In genomic region chr17:2071421-2072281, GRCh38 we compare ENCODE assay signal across 10 cellular contexts. TPM values are rescaled to one million over a fixed set of nuclear protein-coding genes. Genes with fewer than 3 reads are reported as not detected.
A peak's percentile ranks its signal among the peaks of the same experiment; 100 is the strongest.
DNase-seq lines count a peak whose midpoint lies in the region; ATAC-seq and TF ChIP-seq lines count a peak whose summit lies in the region.
"Had no signal": no experiment of that assay in that cellular context is flagged by ENCODE, and none has a peak within 500 bp of the region (broad histone marks: within the 10 kb centered on the region; RNA-seq: fewer than 3 reads in every experiment).

No MANE protein-coding gene starts in this region.

- H3K36me3 ChIP-seq in body of pancreas (replicated peaks in 1 of 2; ENCODE audit: insufficient read depth in 1 of 2, low read depth in 2 of 2) (no peaks in the 10 kb centered on the region), suprapubic skin (peaks cover 21% of the 10 kb centered on the region)
- H3K36me3 ChIP-seq: neural progenitor cell had no signal

- peaks cover 42% of the 10 kb centered on the region for H3K36me3 Mint-ChIP-seq in activated CD4-positive, alpha-beta T cell treated with anti-CD3 and anti-CD28 coated beads, Interleukin-2, amount 10 ng/mL, durations not matched to agents 24 days and 14 days (ENCODE audit: low read depth)

- no peaks in the 10 kb centered on the region for H3K27me3 Mint-ChIP-seq in activated CD4-positive, alpha-beta T cell treated with anti-CD3 and anti-CD28 coated beads, Interleukin-2, amount 10 ng/mL, durations not matched to agents 24 days and 14 days

- H3K4me1 ChIP-seq in body of pancreas (peaks cover 13% of the 10 kb centered on the region), suprapubic skin (peaks cover 60% of the 10 kb centered on the region)

- ATAC-seq in body of pancreas, result peak; percentile 35
- peak; percentile 33 for ATAC-seq in left lobe of liver
- ATAC-seq in GM21447 (IDR thresholded peaks at IDR 0.05; ENCODE audit: unreplicated experiment), result no peak

- intact Hi-C loops in activated CD4-positive, alpha-beta T cell treated with anti-CD3 and anti-CD28 coated beads, Interleukin-2, amount 10 ng/mL, durations not matched to agents 24 days and 14 days (cut with micrococcal nuclease), result loop anchor here (2.0 kb wide), 1 partner anchor 17 kb away; the partner anchor contains the start of gene HIC1
- intact Hi-C loops in body of pancreas (cut with DNase I), result no loop called here

- H3K9me3 ChIP-seq in body of pancreas (no peaks in the 10 kb centered on the region), suprapubic skin (no peaks in the 10 kb centered on the region)

- H3K4me3 Mint-ChIP-seq in activated CD4-positive, alpha-beta T cell treated with anti-CD3 and anti-CD28 coated beads, Interleukin-2, amount 10 ng/mL, durations not matched to agents 24 days and 14 days, result no peak overlapping the region
- H3K4me3 Mint-ChIP-seq: neural progenitor cell had no signal

- H3K27ac Mint-ChIP-seq in activated CD4-positive, alpha-beta T cell treated with anti-CD3 and anti-CD28 coated beads, Interleukin-2, amount 10 ng/mL, durations not matched to agents 24 days and 14 days, result peak overlapping the region; percentile 97
- H3K27ac Mint-ChIP-seq: neural progenitor cell had no signal

- H3K9me3 Mint-ChIP-seq in activated CD4-positive, alpha-beta T cell treated with anti-CD3 and anti-CD28 coated beads, Interleukin-2, amount 10 ng/mL, durations not matched to agents 24 days and 14 days, result no peaks in the 10 kb centered on the region
- H3K9me3 Mint-ChIP-seq: neural progenitor cell had no signal

- peak overlapping the region; percentile 12 to 55 (median 37) for H3K27ac ChIP-seq in body of pancreas
- peak overlapping the region; percentile 55 for H3K27ac ChIP-seq in suprapubic skin
- H3K27ac ChIP-seq: neural progenitor cell had no signal

- peaks cover 63% of the 10 kb centered on the region for H3K4me1 Mint-ChIP-seq in activated CD4-positive, alpha-beta T cell treated with anti-CD3 and anti-CD28 coated beads, Interleukin-2, amount 10 ng/mL, durations not matched to agents 24 days and 14 days

- H3K4me3 ChIP-seq in body of pancreas (no peak overlapping the region), suprapubic skin (no peak overlapping the region)
- H3K4me3 ChIP-seq: neural progenitor cell had no signal

- no peak for DNase-seq in activated CD4-positive, alpha-beta T cell treated with anti-CD3 and anti-CD28 coated beads, Interleukin-2, amount 10 ng/mL, durations not matched to agents 24 days and 14 days
- no peak for DNase-seq in activated CD4-positive, alpha-beta T cell treated with anti-CD3 and anti-CD28 coated beads, Interleukin-2, amount 50 U/mL, for 1 hour
- no peak for DNase-seq in body of pancreas
- peak; percentile 69 for DNase-seq in left lobe of liver (ENCODE audit: low spot score)
- peak in 1 of 2 donors; percentile 75 for DNase-seq in suprapubic skin (ENCODE audit: low spot score in 2 of 2)
- no peak for DNase-seq in LoVo (ENCODE audit: low spot score)
- DNase-seq in globus pallidus (ENCODE audit: low spot score), result no peak
- DNase-seq: NCI-H2171 had no signal

- 75 to 92% methylated on average over 30 of the region's 33 CpGs for WGBS in body of pancreas, 2 donors
- 85% methylated on average over 31 of the region's 33 CpGs for whole genome bisulfite sequencing in suprapubic skin

- no peaks in the 10 kb centered on the region for H3K27me3 ChIP-seq in body of pancreas
- no peaks in the 10 kb centered on the region for H3K27me3 ChIP-seq in suprapubic skin
- H3K27me3 ChIP-seq: neural progenitor cell had no signal

- no peak for TF ChIP-seq EP300 in suprapubic skin (IDR thresholded peaks at IDR 0.05)

- no peak for TF ChIP-seq CTCF in body of pancreas (IDR thresholded peaks at IDR 0.05)
- TF ChIP-seq CTCF in suprapubic skin (IDR thresholded peaks at IDR 0.05), result no peak

- TF ChIP-seq POLR2A in body of pancreas (IDR thresholded peaks at IDR 0.05), result no peak
- no peak for TF ChIP-seq POLR2A in suprapubic skin (IDR thresholded peaks at IDR 0.05)

RNA-seq across cellular contexts. Expression of gene HIC1, which starts 16.7 kb away (rescaled TPM):
- 49.4 and 51.6 TPM in 2 replicates for total RNA-seq in activated CD4-positive, alpha-beta T cell treated with anti-CD3 and anti-CD28 coated beads, Interleukin-2, amount 10 ng/mL, durations not matched to agents 24 days and 14 days
- total RNA-seq in body of pancreas (10 to 100 TPM in 1 of 2 donors, 1 to 10 TPM in 1; 9.6 to 18.1 TPM), left lobe of liver (9.9 TPM), suprapubic skin (1 to 10 TPM; 2.7 to 9.5 (median 4.9) TPM)

RNA-seq across cellular contexts. Expression of gene OVCA2, which starts 29.8 kb away (rescaled TPM):
- 36.5 and 37.7 TPM in 2 replicates for total RNA-seq in activated CD4-positive, alpha-beta T cell treated with anti-CD3 and anti-CD28 coated beads, Interleukin-2, amount 10 ng/mL, durations not matched to agents 24 days and 14 days
- total RNA-seq in body of pancreas (10 to 100 TPM; 17.1 to 36.3 TPM), left lobe of liver (15.3 TPM), suprapubic skin (10 to 100 TPM; 36.6 to 51.5 (median 42.7) TPM)

RNA-seq across cellular contexts. Expression of gene DPH1, which starts 41.7 kb away (rescaled TPM):
- 50.8 and 55.9 TPM in 2 replicates for total RNA-seq in activated CD4-positive, alpha-beta T cell treated with anti-CD3 and anti-CD28 coated beads, Interleukin-2, amount 10 ng/mL, durations not matched to agents 24 days and 14 days
- total RNA-seq in body of pancreas (10 to 100 TPM; 34.8 to 77.8 TPM), left lobe of liver (38.8 TPM), suprapubic skin (100 to 1,000 TPM in 1 of 4 donors, 10 to 100 TPM in 3; 58.7 to 115 (median 66.3) TPM)

RNA-seq across cellular contexts. Expression of gene RTN4RL1, which starts 46.5 kb away (rescaled TPM):
- 1.1 and 1.2 TPM in 2 replicates for total RNA-seq in activated CD4-positive, alpha-beta T cell treated with anti-CD3 and anti-CD28 coated beads, Interleukin-2, amount 10 ng/mL, durations not matched to agents 24 days and 14 days
- 1 to 10 TPM; 3.1 to 3.6 TPM for total RNA-seq in body of pancreas
- 1.8 TPM for total RNA-seq in left lobe of liver
- total RNA-seq in suprapubic skin, result 10 to 100 TPM; 16.4 to 24.8 (median 21.6) TPM
